ENCODE assay signal across 8 cellular contexts in the genomic region with DNA sequence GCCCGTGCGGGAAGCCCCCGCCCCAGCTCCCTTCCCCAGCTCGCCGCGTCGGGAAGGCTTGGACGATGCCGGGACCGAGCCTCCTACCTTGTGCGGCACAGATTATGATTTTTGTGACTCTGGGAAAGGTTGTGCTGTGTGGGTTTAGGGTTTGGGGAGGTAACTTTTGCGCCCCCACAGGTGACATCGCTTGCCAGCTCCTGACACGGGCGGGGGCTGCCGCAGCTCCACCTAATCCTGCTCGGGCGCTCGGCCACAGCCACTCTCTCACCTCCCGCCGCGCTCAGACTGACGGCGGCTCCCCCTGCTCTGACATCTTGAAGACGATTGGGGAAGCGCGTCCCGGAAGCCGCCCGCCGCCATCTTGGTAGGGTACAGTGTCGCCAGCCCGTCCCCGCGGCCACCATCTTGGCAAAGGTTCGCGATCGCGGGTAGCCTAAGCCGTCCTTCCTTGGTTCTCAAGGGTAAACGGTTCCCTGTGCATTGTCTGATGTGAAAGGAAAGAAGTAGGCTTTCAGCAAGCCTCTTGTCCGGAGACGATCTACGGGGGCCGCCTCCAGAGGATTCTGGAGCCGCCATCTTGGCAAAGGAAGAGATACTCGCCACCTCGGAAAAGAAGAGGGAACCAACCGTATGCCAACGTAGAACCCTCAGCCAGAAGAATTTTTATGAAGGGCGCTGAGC. TPM values are rescaled to one million over a fixed set of nuclear protein-coding genes. Genes with fewer than 3 reads are reported as not detected.
DNase-seq lines count a peak whose midpoint lies in the region; ATAC-seq and TF ChIP-seq lines count a peak whose summit lies in the region.

No MANE protein-coding gene starts in this region.

- peak overlapping the region; percentile 77 for H3K4me3 Mint-ChIP-seq in Caco-2 (ENCODE audit: unreplicated experiment)
- H3K4me3 Mint-ChIP-seq in natural killer cell treated with Interleukin-12 subunit alpha and Interleukin-12 subunit beta and Interleukin-15 and Interleukin-18, amount 100 ng/mL, for 72 hours, result peak overlapping the region; percentile 97

- POLR2A ChIA-PET in Caco-2 (lab: Charles Lee), result interaction anchor here (0.6 kb wide), 1 partner anchor 28 kb away, joined by 3 read pairs; no protein-coding TSS in a partner anchor
- POLR2A ChIA-PET in IMR-90 (lab: Charles Lee; ENCODE audit: unreplicated experiment), result interaction anchor here (1.2 kb wide), 1 partner anchor 14 kb away, joined by 7 read pairs; no protein-coding TSS in a partner anchor
- POLR2A ChIA-PET in Panc1 (lab: Charles Lee), result interaction anchor here (0.6 kb wide), 1 partner anchor 735 kb away, joined by 3 read pairs; no protein-coding TSS in a partner anchor

- H4K5ac ChIP-seq in IMR-90 (ENCODE audit: low read depth, low read length), result peak overlapping the region; percentile 98

- H3K4me1 ChIP-seq in Caco-2, result no peaks in the 10 kb centered on the region
- peaks cover 4% of the 10 kb centered on the region for H3K4me1 ChIP-seq in IMR-90 (ENCODE audit: control insufficient read depth, insufficient read depth, low read length)
- peaks cover 12% of the 10 kb centered on the region for H3K4me1 ChIP-seq in Panc1 (ENCODE audit: control insufficient read depth, insufficient read depth, low read length)

- peak overlapping the region; percentile 82 for H2AK5ac ChIP-seq in IMR-90 (ENCODE audit: low read depth, low read length)

- dilution Hi-C loops in IMR-90 (cut with HindIII; ENCODE audit: low sequenced_read_pairs, unreplicated experiment), result no loop called here

- H2BK15ac ChIP-seq in IMR-90 (ENCODE audit: low read depth, low read length), result peak overlapping the region; percentile 86

- H3K27me3 ChIP-seq in Caco-2 (replicated peaks; ENCODE audit: control insufficient read depth, insufficient read depth, low read length) (no peaks in the 10 kb centered on the region; the same call in 1 of the 2 replicates), IMR-90 (ENCODE audit: control insufficient read depth, insufficient read depth, low read length) (no peaks in the 10 kb centered on the region), Panc1 (ENCODE audit: control insufficient read depth, insufficient read depth, low read length) (no peaks in the 10 kb centered on the region; the same call in 1 of the 2 replicates)

- peak overlapping the region; percentile 97 for H3K56ac ChIP-seq in IMR-90 (ENCODE audit: extremely low read depth, insufficient read depth, low read length)

- in situ Hi-C loops in IMR-90 (cut with MboI; ENCODE audit: low sequenced_read_pairs) (loop anchor here (10.0 kb wide), 3 partner anchors 390 to 480 kb away; no protein-coding TSS in a partner anchor), Panc1 (cut with HindIII; ENCODE audit: low pct_unique_long_range_greater_than_20kb, low sequenced_read_pairs) (no loop called here)

- no peaks in the 10 kb centered on the region for H3K36me3 ChIP-seq in Caco-2 (ENCODE audit: control insufficient read depth, insufficient read depth, low read length)
- peaks cover 4% of the 10 kb centered on the region for H3K36me3 ChIP-seq in IMR-90 (ENCODE audit: control insufficient read depth, insufficient read depth, low read length)
- H3K36me3 ChIP-seq in Panc1 (ENCODE audit: control insufficient read depth, insufficient read depth, low read length), result no peaks in the 10 kb centered on the region; the same call in 1 of the 2 replicates

- intact Hi-C loops in Caco-2 (cut with micrococcal nuclease; ENCODE audit: unreplicated experiment) (loop anchor here (10.0 kb wide), 1 partner anchor 690 kb away; no protein-coding TSS in a partner anchor), IMR-90 (cut with micrococcal nuclease) (loop anchor here (2.0 kb wide), 2 partner anchors 150 to 232 kb away; no protein-coding TSS in a partner anchor), Panc1 (cut with micrococcal nuclease; ENCODE audit: unreplicated experiment) (loop anchor here (2.0 kb wide), 1 partner anchor 420 kb away; no protein-coding TSS in a partner anchor)

- DNase-seq in Caco-2, result peak; percentile 52 to 59
- peak; percentile 72 for DNase-seq in IMR-90
- peak; percentile 51 for DNase-seq in Panc1 (ENCODE audit: low read depth, low spot score)
- DNase-seq in activated T-helper 1 cell treated with anti-CD3 and anti-CD28 coated beads, Interleukin-2, amount 50 U/mL, for 16 hours (ENCODE audit: low read depth in 1 of 2, low spot score in 1 of 2), result peak; percentile 80 to 81
- DNase-seq in fibroblast of peridontal ligament (ENCODE audit: extremely low read depth), result peak; percentile 77
- peak; percentile 90 for DNase-seq in natural killer cell treated with Interleukin-12 subunit alpha and Interleukin-12 subunit beta and Interleukin-15 and Interleukin-18, amount 100 ng/mL, for 72 hours (ENCODE audit: low spot score)
- DNase-seq in stimulated activated naive CD4-positive, alpha-beta T cell treated with Interleukin-2 at 50 U/mL for 16 hours (lab: John Stamatoyannopoulos, UW), result peak; percentile 85

- peak overlapping the region; percentile 96 for H2BK5ac ChIP-seq in IMR-90 (ENCODE audit: low read depth, low read length, poor library complexity, severe bottlenecking)

- CTCF ChIA-PET in Caco-2 (lab: Charles Lee), result interaction anchor here (0.7 kb wide), 1 partner anchor 115 kb away, joined by 5 read pairs; no protein-coding TSS in a partner anchor
- CTCF ChIA-PET in IMR-90 (lab: Yijun Ruan, JAX), result interaction anchor here (0.6 to 2.1 kb wide), 2 partner anchors 177 to 419 kb away, joined by 3 to 8 read pairs; no protein-coding TSS in a partner anchor
- CTCF ChIA-PET in Panc1 (lab: Charles Lee), result interaction anchor here (0.5 to 0.6 kb wide), 2 partner anchors 183 to 266 kb away, joined by 3 to 4 read pairs; no protein-coding TSS in a partner anchor

- H2AFZ ChIP-seq in IMR-90 (replicated peaks; ENCODE audit: low read length, poor library complexity), result peak overlapping the region; percentile 97

- ATAC-seq in GM21423 (IDR thresholded peaks at IDR 0.05; ENCODE audit: unreplicated experiment) (peak; percentile 29), IMR-90 (ENCODE audit: low read depth) (peak; percentile 36), Panc1 (peak; percentile 50)
- peak; percentile 48 to 67 for ATAC-seq in natural killer cell treated with Interleukin-12 subunit alpha and Interleukin-12 subunit beta and Interleukin-15 and Interleukin-18, amount 100 ng/mL, for 72 hours

- peaks cover 0 to 19% of the 10 kb centered on the region in 2 experiments; a peak in 2 of 4 replicates for H3K79me1 ChIP-seq in IMR-90 (ENCODE audit: low read depth in 1 of 2, low read length in 2 of 2)

- no peaks in the 10 kb centered on the region for H3K9me1 ChIP-seq in IMR-90 (ENCODE audit: insufficient read depth, low read length)

- peak overlapping the region; percentile 93 for H2AK9ac ChIP-seq in IMR-90 (replicated peaks; ENCODE audit: low read depth, low read length, poor library complexity)

- TF ChIP-seq POLR2A in IMR-90 (IDR thresholded peaks at IDR 0.05; ENCODE audit: low read depth, low read length), result peak; percentile 80

- H3K4me1 Mint-ChIP-seq in Caco-2 (ENCODE audit: low read depth, unreplicated experiment), result peaks cover 13% of the 10 kb centered on the region
- peaks cover 35 to 39% of the 10 kb centered on the region in 2 donors for H3K4me1 Mint-ChIP-seq in natural killer cell treated with Interleukin-12 subunit alpha and Interleukin-12 subunit beta and Interleukin-15 and Interleukin-18, amount 100 ng/mL, for 72 hours (ENCODE audit: low read depth in 2 of 2)

- H3K36me3 Mint-ChIP-seq in Caco-2 (ENCODE audit: insufficient read depth, unreplicated experiment), result peaks cover 5% of the 10 kb centered on the region
- H3K36me3 Mint-ChIP-seq in natural killer cell treated with Interleukin-12 subunit alpha and Interleukin-12 subunit beta and Interleukin-15 and Interleukin-18, amount 100 ng/mL, for 72 hours, result peaks cover 28% of the 10 kb centered on the region

- H3K4me3 ChIP-seq in Caco-2 (ENCODE audit: low read depth, low read length) (peak overlapping the region; percentile 90), IMR-90 (ENCODE audit: insufficient read depth, low read depth, low read length) (peak overlapping the region; percentile 49), Panc1 (ENCODE audit: low read depth in 2 of 2, low read length in 2 of 2) (peak overlapping the region; percentile 80 to 91)

- H3K27me3 Mint-ChIP-seq in Caco-2 (ENCODE audit: insufficient read depth, unreplicated experiment), result no peaks in the 10 kb centered on the region
- no peaks in the 10 kb centered on the region for H3K27me3 Mint-ChIP-seq in natural killer cell treated with Interleukin-12 subunit alpha and Interleukin-12 subunit beta and Interleukin-15 and Interleukin-18, amount 100 ng/mL, for 72 hours

- peak overlapping the region; percentile 99 for H3K18ac ChIP-seq in IMR-90 (ENCODE audit: low read depth, low read length)

- peak overlapping the region; percentile 99 for H3K4ac ChIP-seq in IMR-90 (ENCODE audit: low read depth, low read length)

- peak overlapping the region; percentile 96 to 100 for H4K8ac ChIP-seq in IMR-90 (ENCODE audit: low read depth in 2 of 2, low read length in 2 of 2)

- no peaks in the 10 kb centered on the region for H3K9me3 Mint-ChIP-seq in Caco-2 (ENCODE audit: unreplicated experiment)
- no peaks in the 10 kb centered on the region for H3K9me3 Mint-ChIP-seq in natural killer cell treated with Interleukin-12 subunit alpha and Interleukin-12 subunit beta and Interleukin-15 and Interleukin-18, amount 100 ng/mL, for 72 hours

- H2BK20ac ChIP-seq in IMR-90 (ENCODE audit: low read depth, low read length), result peak overlapping the region; percentile 98

- peak overlapping the region; percentile 73 for H3K9ac ChIP-seq in IMR-90 (ENCODE audit: low read depth, low read length)

- WGBS in IMR-90 (ENCODE audit: extremely low coverage in 2 of 2, insufficient read length in 1 of 2), 2 experiments, result 1% methylated on average over 14 of the region's 51 CpGs; no CpG with 5 or more reads in 1 of the 2 experiments

- H2BK120ac ChIP-seq in IMR-90 (ENCODE audit: low read depth, low read length), result peak overlapping the region; percentile 100

- H3K27ac ChIP-seq in IMR-90 (ENCODE audit: insufficient read depth, low read length) (peak overlapping the region; percentile 97), Panc1 (ENCODE audit: low read length) (peak overlapping the region; percentile 100)

- peak overlapping the region; percentile 99 for H3K23ac ChIP-seq in IMR-90 (ENCODE audit: low read depth, low read length)

- peaks cover 19% of the 10 kb centered on the region; the same call in 1 of the 2 replicates for H4K20me1 ChIP-seq in IMR-90 (ENCODE audit: insufficient read depth, low read length)

- peak overlapping the region; percentile 75 for H3K4me2 ChIP-seq in IMR-90 (ENCODE audit: low read depth, low read length)

- no peaks in the 10 kb centered on the region for H3K9me3 ChIP-seq in Caco-2
- H3K9me3 ChIP-seq in IMR-90 (ENCODE audit: control insufficient read depth, insufficient read depth, low read length), result no peaks in the 10 kb centered on the region
- H3K9me3 ChIP-seq in Panc1 (ENCODE audit: control insufficient read depth, insufficient read depth, low read depth, low read length), result no peaks in the 10 kb centered on the region; the same call in 1 of the 2 replicates

- TF ChIP-seq CTCF in Caco-2 (IDR thresholded peaks at IDR 0.05; ENCODE audit: insufficient read depth in 1 of 2, low read depth in 1 of 2, low read length in 1 of 2, severe bottlenecking in 1 of 2, unreplicated experiment in 1 of 2) (no peak), IMR-90 (conservative IDR thresholded peaks at IDR 0.05; ENCODE audit: low read depth, low read length) (no peak), Panc1 (IDR thresholded peaks at IDR 0.05) (peak; percentile 45)

- peak; percentile 15 for TF ChIP-seq RAD21 in IMR-90 (IDR thresholded peaks at IDR 0.05; ENCODE audit: low read length)

- BruUV-seq in Caco-2 (replicated peaks; lab: Mats Ljungman, UMichigan), result no TSS peak
- BruUV-seq in IMR-90 (replicated peaks; lab: Mats Ljungman, UMichigan), result no TSS peak
- no TSS peak for BruUV-seq in Panc1 (replicated peaks; lab: Mats Ljungman, UMichigan)

- H3K27ac Mint-ChIP-seq in Caco-2 (ENCODE audit: unreplicated experiment), result peak overlapping the region; percentile 15
- H3K27ac Mint-ChIP-seq in natural killer cell treated with Interleukin-12 subunit alpha and Interleukin-12 subunit beta and Interleukin-15 and Interleukin-18, amount 100 ng/mL, for 72 hours, result peak overlapping the region; percentile 99 to 100

- H3K14ac ChIP-seq in IMR-90 (replicated peaks; ENCODE audit: low read depth, low read length), result peak overlapping the region; percentile 100

- H4K91ac ChIP-seq in IMR-90 (ENCODE audit: insufficient read depth, low read depth, low read length), result peak overlapping the region; percentile 99

RNA-seq across cellular contexts. Expression of gene NR3C1, which starts 1.7 kb away (rescaled TPM):
- total RNA-seq in Caco-2 (2022), result 15.4 and 17.5 TPM in 2 replicates
- 62.8 and 77.4 TPM in 2 replicates for total RNA-seq in IMR-90 (2012; rRNA removed)
- 11.9 and 13.7 TPM in 2 replicates for polyA plus RNA-seq in IMR-90 (2012; rRNA removed)
- polyA plus RNA-seq in IMR-90 (2012; cell fraction: cytosol; rRNA removed), result 3.5 and 4.8 TPM in 2 replicates
- polyA plus RNA-seq in IMR-90 (2012; cell fraction: nucleus; rRNA removed; ENCODE audit: low replicate concordance), result 2.3 and 15.5 TPM in 2 replicates
- total RNA-seq in Panc1 (2021; ENCODE audit: unreplicated experiment), result 52.6 TPM
- polyA plus RNA-seq in Panc1 (2012; ENCODE audit: insufficient read length), result 15.0 TPM
- 100 to 1,000 TPM; 166 to 182 TPM for total RNA-seq in natural killer cell treated with Interleukin-12 subunit alpha and Interleukin-12 subunit beta and Interleukin-15 and Interleukin-18, amount 100 ng/mL, for 72 hours

Comparison
In these comparisons a context has a peak if more than half of its experiments do, and no peak if none do; other contexts are left out.
1. Peak in every context shown above with its lines: DNase-seq, ATAC-seq, H3K4me3 ChIP-seq and H3K27ac ChIP-seq.